In the genomic region with DNA sequence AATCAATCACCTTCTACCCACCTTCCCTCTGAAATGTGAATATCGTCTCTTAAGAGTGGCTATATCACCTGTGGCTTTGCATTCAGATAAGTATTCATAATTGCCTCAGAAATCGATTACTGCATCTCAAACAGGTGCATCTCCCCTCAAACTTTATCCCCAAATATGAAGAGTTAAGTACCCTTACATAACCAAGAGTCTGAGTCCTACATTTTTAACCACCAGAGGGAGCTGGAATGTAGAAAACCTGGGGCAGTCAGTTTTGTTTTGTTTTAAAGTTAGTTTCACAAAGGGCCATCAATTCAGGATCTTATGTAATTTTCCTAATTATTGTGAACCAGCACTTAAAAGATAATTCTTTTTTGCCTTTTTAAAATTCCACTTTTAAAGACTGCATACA, we compare ENCODE assay signal across 8 cellular contexts. TPM values are rescaled to one million over a fixed set of nuclear protein-coding genes. Genes with fewer than 3 reads are reported as not detected.
DNase-seq lines count a peak whose midpoint lies in the region; ATAC-seq, FAIRE-seq and TF ChIP-seq lines count a peak whose summit lies in the region.

No MANE protein-coding gene starts in this region.

- no peak overlapping the region for H3K4me3 ChIP-seq in DND-41 (ENCODE audit: low read depth in 1 of 2, low read length in 2 of 2)

- peak overlapping the region; percentile 15; the same call in 1 of the 2 replicates for H3K9ac ChIP-seq in DND-41 (ENCODE audit: low read depth, low read length)

- peak overlapping the region; percentile 27; the same call in 1 of the 2 replicates for H3K4me2 ChIP-seq in DND-41 (ENCODE audit: insufficient read depth, low read length)

- peaks cover 13% of the 10 kb centered on the region for H3K36me3 ChIP-seq in DND-41 (ENCODE audit: insufficient read depth, low read length)

- FAIRE-seq in endometrium (lab: Jason Lieb, UNC) = peak; percentile 78

- H3K27me3 ChIP-seq in DND-41 (ENCODE audit: insufficient read depth, low read length, poor library complexity) = no peaks in the 10 kb centered on the region

- peak; percentile 70 for TF ChIP-seq CTCF in DND-41 (IDR thresholded peaks at IDR 0.05; ENCODE audit: borderline replicate concordance, extremely low read depth, low read length, poor library complexity, severe bottlenecking)

- H2AFZ ChIP-seq in DND-41 (ENCODE audit: low read depth, low read length) = peak overlapping the region; percentile 39; the same call in 1 of the 2 replicates

- ATAC-seq in DND-41 (ENCODE audit: insufficient read depth, low read depth) = peak; percentile 58; the same call in 2 of the 3 replicates
- no peak for ATAC-seq in GM21515 (IDR thresholded peaks at IDR 0.05; ENCODE audit: unreplicated experiment)

- in situ Hi-C loops in SK-MEL-5 (cut with HindIII; ENCODE audit: low pct_unique_long_range_greater_than_20kb, low sequenced_read_pairs) = no loop called here

- DNase-seq in DND-41 (peak; percentile 6), HT-29 (ENCODE audit: low spot score) (peak; percentile 72), SK-MEL-5 (ENCODE audit: low read depth, low spot score) (peak; percentile 60), myocyte (ENCODE audit: low read depth) (peak; percentile 65), HuH-7.5 (ENCODE audit: low spot score) (no peak)
- DNase-seq in activated naive CD4-positive, alpha-beta T cell treated with Interleukin-2 at 50 U/mL for 16 hours = no peak

- peaks cover 20% of the 10 kb centered on the region for H3K4me1 ChIP-seq in DND-41 (ENCODE audit: insufficient read depth, low read length)

- no peaks in the 10 kb centered on the region for H3K9me3 ChIP-seq in DND-41 (ENCODE audit: insufficient read depth, low read length, severe bottlenecking)

- H4K20me1 ChIP-seq in DND-41 (ENCODE audit: insufficient read depth, low read length) = no peaks in the 10 kb centered on the region

- H3K79me2 ChIP-seq in DND-41 (ENCODE audit: insufficient read depth, low read length) = peaks cover 19% of the 10 kb centered on the region

- peak overlapping the region; percentile 52; the same call in 1 of the 2 replicates for H3K27ac ChIP-seq in DND-41 (ENCODE audit: low read length)

RNA-seq across cellular contexts. Expression of a gene that starts 5.7 kb away (rescaled TPM):
- 0.53 and 0.76 TPM in 2 replicates for total RNA-seq in HT-29 (2014; rRNA removed; shearing (Covaris generic))
- total RNA-seq in SK-MEL-5 (2014; rRNA removed; shearing (Covaris generic)) = 4.1 and 5.4 TPM in 2 replicates
- 1.5 and 2.7 TPM in 2 replicates for polyA plus RNA-seq in SK-MEL-5 (2015; cell fraction: cytosol; rRNA removed)
- 9.6 and 12.0 TPM in 2 replicates for polyA plus RNA-seq in SK-MEL-5 (2015; cell fraction: nucleus; rRNA removed)
- 3.6 and 5.7 TPM in 2 replicates for total RNA-seq in myocyte
- polyA plus RNA-seq in myocyte (2012) = 1.5 TPM

RNA-seq across cellular contexts. Expression of a gene that starts 30.3 kb away (rescaled TPM):
- total RNA-seq in HT-29 (2014; rRNA removed; shearing (Covaris generic)) = 4.8 and 5.7 TPM in 2 replicates
- total RNA-seq in SK-MEL-5 (2014; rRNA removed; shearing (Covaris generic)) = 69.0 and 73.4 TPM in 2 replicates
- 38.3 and 42.2 TPM in 2 replicates for polyA plus RNA-seq in SK-MEL-5 (2015; cell fraction: cytosol; rRNA removed)
- 14.6 and 18.3 TPM in 2 replicates for polyA plus RNA-seq in SK-MEL-5 (2015; cell fraction: nucleus; rRNA removed)
- total RNA-seq in myocyte = 24.6 and 40.3 TPM in 2 replicates
- 16.7 TPM for polyA plus RNA-seq in myocyte (2012)

Comparison
In these comparisons a context has a peak if more than half of its experiments do, and no peak if none do; other contexts are left out.
1. DNase-seq: peak in DND-41 (single experiment), HT-29 (single experiment), SK-MEL-5 (single experiment) and myocyte (single experiment); none in HuH-7.5 (single experiment) and activated naive CD4-positive, alpha-beta T cell treated with Interleukin-2 at 50 U/mL for 16 hours (single experiment).